ENCODE assay signal across 27 cellular contexts in genomic region chr14:105850853-105851581, GRCh38.
DNase-seq lines count a peak whose midpoint lies in the region; ATAC-seq and TF ChIP-seq lines count a peak whose summit lies in the region.
"Had no signal": no experiment of that assay in that cellular context is flagged by ENCODE, and none has a peak within 500 bp of the region (broad histone marks: within the 10 kb centered on the region; RNA-seq: fewer than 3 reads in every experiment).

No MANE protein-coding gene starts in this region.

- no peaks in the 10 kb centered on the region for H3K4me1 ChIP-seq in MM.1S (ENCODE audit: low read length)
- H3K4me1 ChIP-seq: A549, Caco-2, HAP-1, transverse colon had no signal

- peak; percentile 25 for TF ChIP-seq POLR2A in GM19099 (IDR thresholded peaks at IDR 0.05; ENCODE audit: extremely low read depth, insufficient read length, low read depth)

- TF ChIP-seq CTCF in dorsolateral prefrontal cortex (IDR thresholded peaks at IDR 0.05 in 54 of 56, conservative IDR thresholded peaks at IDR 0.05 in 2 of 56; ENCODE audit: low read depth in 1 of 56, partially characterized antibody in 56 of 56): no peak
- TF ChIP-seq CTCF in MM.1S (IDR thresholded peaks at IDR 0.05; ENCODE audit: low read length): no peak

- H3K4me2 ChIP-seq in MM.1S (ENCODE audit: low read depth, low read length): no peak overlapping the region
- H3K4me2 ChIP-seq: A549, smooth muscle cell had no signal

- H3K9ac ChIP-seq in MM.1S (ENCODE audit: low read length): no peak overlapping the region

- no peak for ATAC-seq in activated T-cell treated with anti-CD3 and anti-CD28 coated beads, Interleukin-2, amount 50 U/mL, for 4 hours
- peak; percentile 11 to 17 for ATAC-seq in stimulated activated naive B cell treated with anti-CD40 and anti-IgM and Interleukin-4, amounts not matched to agents 10 μg/mL and 1 μg/mL and 100 μg/mL, for 72 hours (replicated peaks)
- ATAC-seq in GM21423 (IDR thresholded peaks at IDR 0.05; ENCODE audit: unreplicated experiment) (no peak), GM21526 (IDR thresholded peaks at IDR 0.05; ENCODE audit: low FRiP score, unreplicated experiment) (no peak)
- ATAC-seq: A549; activated CD4-positive, alpha-beta T cell treated with anti-CD3 and anti-CD28 coated beads for 36 hours had no signal

- no peak overlapping the region for H2AFZ ChIP-seq in MM.1S (ENCODE audit: low read length)

- intact Hi-C loops in dorsolateral prefrontal cortex (cut with DNase I): no loop called here

- no peaks in the 10 kb centered on the region for H3K79me2 ChIP-seq in MM.1S (ENCODE audit: low read length)

- no peaks in the 10 kb centered on the region for H3K9me3 ChIP-seq in MM.1S (replicated peaks; ENCODE audit: insufficient read depth, low read length)
- H3K9me3 ChIP-seq: A549, Caco-2, HAP-1, transverse colon had no signal

- H3K27ac Mint-ChIP-seq in activated T-cell treated with anti-CD3 and anti-CD28 coated beads, Interleukin-2, amount 50 U/mL, for 24 hours: no peak overlapping the region
- peak overlapping the region; percentile 100 for H3K27ac Mint-ChIP-seq in stimulated activated naive B cell treated with anti-CD40 and anti-IgM and Interleukin-4, amounts not matched to agents 10 μg/mL and 1 μg/mL and 100 μg/mL, for 72 hours
- H3K27ac Mint-ChIP-seq: activated CD4-positive, alpha-beta T cell treated with anti-CD3 and anti-CD28 coated beads for 36 hours; T-helper 1 cell treated with Interleukin-12 subunit alpha and Interleukin-12 subunit beta and Interleukin-4 antibody, amounts not matched to agents 30 μg/mL and 1 μg/mL, for 36 hours had no signal

- no peaks in the 10 kb centered on the region for H3F3A ChIP-seq in MM.1S (ENCODE audit: insufficient read depth, low read length)

- no peaks in the 10 kb centered on the region for H3K36me3 ChIP-seq in MM.1S (replicated peaks; ENCODE audit: insufficient read depth, low read length)
- H3K36me3 ChIP-seq: HAP-1, transverse colon had no signal

- no peaks in the 10 kb centered on the region for H3K27me3 Mint-ChIP-seq in activated T-cell treated with anti-CD3 and anti-CD28 coated beads, Interleukin-2, amount 50 U/mL, for 4 hours (ENCODE audit: low read depth)
- no peaks in the 10 kb centered on the region for H3K27me3 Mint-ChIP-seq in activated T-cell treated with anti-CD3 and anti-CD28 coated beads, Interleukin-2, amount 50 U/mL, for 24 hours
- H3K27me3 Mint-ChIP-seq in stimulated activated naive B cell treated with anti-CD40 and anti-IgM and Interleukin-4, amounts not matched to agents 10 μg/mL and 1 μg/mL and 100 μg/mL, for 72 hours: peaks cover 0 to 7% of the 10 kb centered on the region in 2 donors
- H3K27me3 Mint-ChIP-seq: activated CD4-positive, alpha-beta T cell treated with anti-CD3 and anti-CD28 coated beads for 36 hours; memory B cell; stimulated activated naive CD8-positive, alpha-beta T cell treated with anti-CD3 and anti-CD28 coated beads, Interleukin-15, amount 100 ng/mL, for 72 hours had no signal

- H3K9me3 Mint-ChIP-seq in activated T-cell treated with anti-CD3 and anti-CD28 coated beads, Interleukin-2, amount 50 U/mL, for 4 hours: no peaks in the 10 kb centered on the region
- H3K9me3 Mint-ChIP-seq in activated T-cell treated with anti-CD3 and anti-CD28 coated beads, Interleukin-2, amount 50 U/mL, for 24 hours: no peaks in the 10 kb centered on the region
- peaks cover 1 to 3% of the 10 kb centered on the region in 2 donors for H3K9me3 Mint-ChIP-seq in stimulated activated naive B cell treated with anti-CD40 and anti-IgM and Interleukin-4, amounts not matched to agents 10 μg/mL and 1 μg/mL and 100 μg/mL, for 72 hours
- H3K9me3 Mint-ChIP-seq: memory B cell; stimulated activated naive CD8-positive, alpha-beta T cell treated with anti-CD3 and anti-CD28 coated beads, Interleukin-15, amount 100 ng/mL, for 72 hours; T-helper 1 cell treated with Interleukin-12 subunit alpha and Interleukin-12 subunit beta and Interleukin-4 antibody, amounts not matched to agents 30 μg/mL and 1 μg/mL, for 36 hours had no signal

- H3K4me3 ChIP-seq in dorsolateral prefrontal cortex: no peak overlapping the region
- no peak overlapping the region for H3K4me3 ChIP-seq in MM.1S (ENCODE audit: low read length)
- H3K4me3 ChIP-seq: A549, HAP-1, smooth muscle cell, transverse colon had no signal

- H3K27me3 ChIP-seq in dorsolateral prefrontal cortex (peaks cover 0 to 27% (median 1%) of the 10 kb centered on the region in 45 donors), MM.1S (replicated peaks; ENCODE audit: insufficient read depth, low read length) (no peaks in the 10 kb centered on the region)
- H3K27me3 ChIP-seq: transverse colon had no signal

- H3K36me3 Mint-ChIP-seq in activated T-cell treated with anti-CD3 and anti-CD28 coated beads, Interleukin-2, amount 50 U/mL, for 4 hours (ENCODE audit: insufficient read depth): no peaks in the 10 kb centered on the region
- H3K36me3 Mint-ChIP-seq in activated T-cell treated with anti-CD3 and anti-CD28 coated beads, Interleukin-2, amount 50 U/mL, for 24 hours (ENCODE audit: low read depth): peaks cover 13% of the 10 kb centered on the region
- peaks cover 68 to 80% of the 10 kb centered on the region in 2 donors for H3K36me3 Mint-ChIP-seq in stimulated activated naive B cell treated with anti-CD40 and anti-IgM and Interleukin-4, amounts not matched to agents 10 μg/mL and 1 μg/mL and 100 μg/mL, for 72 hours

- no peaks in the 10 kb centered on the region for H4K20me1 ChIP-seq in MM.1S (ENCODE audit: insufficient read depth, low read length)

- H3K4me3 Mint-ChIP-seq in activated T-cell treated with anti-CD3 and anti-CD28 coated beads, Interleukin-2, amount 50 U/mL, for 4 hours: no peak overlapping the region
- no peak overlapping the region for H3K4me3 Mint-ChIP-seq in activated T-cell treated with anti-CD3 and anti-CD28 coated beads, Interleukin-2, amount 50 U/mL, for 24 hours
- H3K4me3 Mint-ChIP-seq in stimulated activated naive B cell treated with anti-CD40 and anti-IgM and Interleukin-4, amounts not matched to agents 10 μg/mL and 1 μg/mL and 100 μg/mL, for 72 hours: peak overlapping the region; percentile 66 to 93
- H3K4me3 Mint-ChIP-seq: activated CD4-positive, alpha-beta T cell treated with anti-CD3 and anti-CD28 coated beads for 36 hours; memory B cell; stimulated activated naive CD8-positive, alpha-beta T cell treated with anti-CD3 and anti-CD28 coated beads, Interleukin-15, amount 100 ng/mL, for 72 hours; T-helper 1 cell treated with Interleukin-12 subunit alpha and Interleukin-12 subunit beta and Interleukin-4 antibody, amounts not matched to agents 30 μg/mL and 1 μg/mL, for 36 hours had no signal

- no peaks in the 10 kb centered on the region for H3K9me2 ChIP-seq in MM.1S (replicated peaks; ENCODE audit: insufficient read depth, low read length)

- no peak overlapping the region for H3K27ac ChIP-seq in dorsolateral prefrontal cortex
- no peak overlapping the region for H3K27ac ChIP-seq in MM.1S (ENCODE audit: low read length)
- H3K27ac ChIP-seq: A549, transverse colon had no signal

- peaks cover 5% of the 10 kb centered on the region for H3K4me1 Mint-ChIP-seq in activated T-cell treated with anti-CD3 and anti-CD28 coated beads, Interleukin-2, amount 50 U/mL, for 4 hours (ENCODE audit: low read depth)
- H3K4me1 Mint-ChIP-seq in activated T-cell treated with anti-CD3 and anti-CD28 coated beads, Interleukin-2, amount 50 U/mL, for 24 hours (ENCODE audit: low read depth): peaks cover 12% of the 10 kb centered on the region
- H3K4me1 Mint-ChIP-seq in stimulated activated naive B cell treated with anti-CD40 and anti-IgM and Interleukin-4, amounts not matched to agents 10 μg/mL and 1 μg/mL and 100 μg/mL, for 72 hours: peaks cover 57 to 90% of the 10 kb centered on the region in 2 donors

- DNase-seq in activated T-cell treated with anti-CD3 and anti-CD28 coated beads, Interleukin-2, amount 50 U/mL, for 4 hours: peak; percentile 3
- DNase-seq in activated T-cell treated with anti-CD3 and anti-CD28 coated beads, Interleukin-2, amount 50 U/mL, for 24 hours: no peak
- peak in 6 of 10 donors; percentile 5 to 37 (median 21) for DNase-seq in dorsolateral prefrontal cortex
- DNase-seq in stimulated activated naive B cell treated with anti-CD40 and anti-IgM and Interleukin-4, amounts not matched to agents 10 μg/mL and 1 μg/mL and 100 μg/mL, for 72 hours: no peak
- no peak for DNase-seq in MM.1S
- DNase-seq: activated CD4-positive, alpha-beta T cell treated with anti-CD3 and anti-CD28 coated beads for 36 hours; activated effector memory CD4-positive, alpha-beta T cell treated with Interleukin-2 at 50 U/mL for 16 hours; amniotic stem cell; Caco-2; cortex of kidney; glutamatergic neuron; KG1; MV-4-11; NCI-H187; nucleus accumbens; SIG-M5; stimulated activated CD4-positive, alpha-beta T cell treated with anti-CD3 and anti-CD28 coated beads, Interleukin-4, amount 100 ng/mL, for 1 hour had no signal

Comparison
In these comparisons a context has a peak if more than half of its experiments do, and no peak if none do; other contexts are left out.
1. DNase-seq: peak in activated T-cell treated with anti-CD3 and anti-CD28 coated beads, Interleukin-2, amount 50 U/mL, for 4 hours (single experiment) and dorsolateral prefrontal cortex (6 of 10); none in activated T-cell treated with anti-CD3 and anti-CD28 coated beads, Interleukin-2, amount 50 U/mL, for 24 hours (single experiment), stimulated activated naive B cell treated with anti-CD40 and anti-IgM and Interleukin-4, amounts not matched to agents 10 μg/mL and 1 μg/mL and 100 μg/mL, for 72 hours (single experiment) and MM.1S (single experiment).
2. ATAC-seq: peak in stimulated activated naive B cell treated with anti-CD40 and anti-IgM and Interleukin-4, amounts not matched to agents 10 μg/mL and 1 μg/mL and 100 μg/mL, for 72 hours (2 of 2); none in activated T-cell treated with anti-CD3 and anti-CD28 coated beads, Interleukin-2, amount 50 U/mL, for 4 hours (0 of 2), GM21423 (single experiment) and GM21526 (single experiment).
3. H3K4me3 Mint-ChIP-seq: peak in stimulated activated naive B cell treated with anti-CD40 and anti-IgM and Interleukin-4, amounts not matched to agents 10 μg/mL and 1 μg/mL and 100 μg/mL, for 72 hours (2 of 2); none in activated T-cell treated with anti-CD3 and anti-CD28 coated beads, Interleukin-2, amount 50 U/mL, for 4 hours (single experiment) and activated T-cell treated with anti-CD3 and anti-CD28 coated beads, Interleukin-2, amount 50 U/mL, for 24 hours (single experiment).